14 cellular contexts compared by ENCODE assay signal in the genomic region with DNA sequence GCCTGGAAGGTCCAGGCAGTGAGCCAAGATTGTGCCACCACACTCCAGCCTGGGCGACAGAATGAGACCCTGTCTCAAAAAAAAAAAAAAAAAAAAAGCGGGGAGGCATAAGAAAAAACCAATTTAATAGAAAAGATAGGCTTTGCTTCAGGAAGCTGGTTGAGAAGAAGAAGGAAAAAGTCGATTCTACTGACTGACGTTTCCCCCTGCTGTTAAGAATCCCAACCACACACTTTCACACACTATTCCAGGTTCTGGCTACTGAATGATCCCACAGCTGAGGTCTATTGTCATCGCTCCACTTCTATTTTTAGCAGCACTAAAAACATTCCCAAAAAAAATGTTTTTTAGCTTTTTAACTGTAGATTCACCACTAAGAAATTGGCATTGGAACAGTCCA. TPM values are rescaled to one million over a fixed set of nuclear protein-coding genes. Genes with fewer than 3 reads are reported as not detected.
DNase-seq lines count a peak whose midpoint lies in the region; ATAC-seq and TF ChIP-seq lines count a peak whose summit lies in the region.
"Had no signal": no experiment of that assay in that cellular context is flagged by ENCODE, and none has a peak within 500 bp of the region (broad histone marks: within the 10 kb centered on the region; RNA-seq: fewer than 3 reads in every experiment).

No MANE protein-coding gene starts in this region.

- intact Hi-C loops in heart left ventricle (cut with DNase I) (loop anchor here in 1 of 10 donors (10.0 kb wide), 1 partner anchor 93 kb away; a partner anchor contains a TSS), left cardiac atrium (cut with DNase I) (no loop called here)

- peaks cover 35% of the 10 kb centered on the region for H3K36me3 ChIP-seq in cardiac muscle cell
- peaks cover 2 to 42% (median 39%) of the 10 kb centered on the region in 9 donors for H3K36me3 ChIP-seq in heart left ventricle
- peaks cover 40% of the 10 kb centered on the region for H3K36me3 ChIP-seq in SK-N-MC (ENCODE audit: insufficient read depth, low read length)
- H3K36me3 ChIP-seq: breast epithelium had no signal

- no peak overlapping the region for H3K4me3 ChIP-seq in cardiac muscle cell
- no peak overlapping the region for H3K4me3 ChIP-seq in heart left ventricle
- no peak overlapping the region for H3K4me3 ChIP-seq in SK-N-MC
- H3K4me3 ChIP-seq in fibroblast of mammary gland (ENCODE audit: control insufficient read depth, low read depth, low read length), result no peak overlapping the region
- H3K4me3 ChIP-seq: breast epithelium had no signal

- ATAC-seq in heart left ventricle (no peak), left cardiac atrium (no peak), HG03565 (IDR thresholded peaks at IDR 0.05; ENCODE audit: unreplicated experiment) (no peak)
- ATAC-seq: activated T-helper 17 cell treated with anti-CD3 and anti-CD28 coated beads, Interleukin-2, amount 50 U/mL, for 72 hours had no signal

- H3K27ac ChIP-seq in cardiac muscle cell, result no peak overlapping the region
- H3K27ac ChIP-seq in heart left ventricle, result no peak overlapping the region
- 0 out of 2 replicates have a peak overlapping the region, but pooled peaks have one; percentile 25 for H3K27ac ChIP-seq in SK-N-MC
- H3K27ac ChIP-seq: breast epithelium, KMS-11 had no signal

- H3K27me3 ChIP-seq in cardiac muscle cell (no peaks in the 10 kb centered on the region), heart left ventricle (no peaks in the 10 kb centered on the region)
- H3K27me3 ChIP-seq: breast epithelium had no signal

- DNase-seq in cardiac muscle cell (ENCODE audit: low read depth in 1 of 2, low spot score in 1 of 2), result peak; percentile 28 to 40
- no peak for DNase-seq in heart left ventricle
- DNase-seq in SK-N-MC (ENCODE audit: low read depth, low spot score), result no peak
- peak; percentile 46 for DNase-seq in fibroblast of mammary gland (ENCODE audit: low read depth)
- DNase-seq in HUDEP-2 (lab: John Stamatoyannopoulos, UW; ENCODE audit: unreplicated experiment in 76 of 76), result no peak
- DNase-seq in left cardiac atrium, result no peak
- DNase-seq in HT-29 (ENCODE audit: low spot score), result no peak
- DNase-seq: activated CD4-positive, alpha-beta T cell treated with anti-CD3 and anti-CD28 coated beads, Interleukin-2, amount 10 ng/mL, durations not matched to agents 24 days and 14 days; NCI-H2107; posterior cingulate gyrus had no signal

- 40 to 49% (median 42%) methylated on average over 5 of the region's 5 CpGs for WGBS in heart left ventricle, 4 donors

- no peaks in the 10 kb centered on the region for H3K4me1 ChIP-seq in cardiac muscle cell (ENCODE audit: low read depth)
- peaks cover 0 to 9% (median under 1%) of the 10 kb centered on the region in 12 donors for H3K4me1 ChIP-seq in heart left ventricle
- H3K4me1 ChIP-seq: breast epithelium had no signal

- H3K9ac ChIP-seq in SK-N-MC (ENCODE audit: insufficient read length), result no peak overlapping the region
- H3K9ac ChIP-seq: KMS-11 had no signal

- peak; percentile 26 for TF ChIP-seq CTCF in cardiac muscle cell (IDR thresholded peaks at IDR 0.05; ENCODE audit: low read depth, low read length)
- no peak for TF ChIP-seq CTCF in heart left ventricle (IDR thresholded peaks at IDR 0.05)
- peak; percentile 22 for TF ChIP-seq CTCF in fibroblast of mammary gland (conservative IDR thresholded peaks at IDR 0.05; ENCODE audit: control insufficient read depth, insufficient read depth, low read depth, low read length)

- no peak for TF ChIP-seq POLR2A in heart left ventricle (IDR thresholded peaks at IDR 0.05)

- H3K9me3 ChIP-seq in cardiac muscle cell (ENCODE audit: low read depth) (no peaks in the 10 kb centered on the region), heart left ventricle (no peaks in the 10 kb centered on the region), SK-N-MC (ENCODE audit: low read depth, low read length) (no peaks in the 10 kb centered on the region)
- H3K9me3 ChIP-seq: breast epithelium had no signal

RNA-seq across cellular contexts. Expression of a gene that starts 6.7 kb away (rescaled TPM):
- 32.3 and 34.9 TPM in 2 replicates for total RNA-seq in cardiac muscle cell
- 74.4 and 84.5 TPM in 2 replicates for polyA plus RNA-seq in cardiac muscle cell
- total RNA-seq in heart left ventricle, result 10 to 100 TPM; 18.6 to 26.2 (median 22.1) TPM
- polyA plus RNA-seq in heart left ventricle, result 10 to 100 TPM; 23.6 to 32.2 TPM
- 10 to 100 TPM; 21.7 to 24.0 TPM for total RNA-seq in left cardiac atrium
- 24.7 and 36.1 TPM in 2 replicates for total RNA-seq in HT-29 (2014; rRNA removed; shearing (Covaris generic))

RNA-seq across cellular contexts. Expression of a gene that starts 35.5 kb away (rescaled TPM):
- total RNA-seq in cardiac muscle cell, result 7.8 and 12.6 TPM in 2 replicates
- 8.4 and 9.9 TPM in 2 replicates for polyA plus RNA-seq in cardiac muscle cell
- 10 to 100 TPM in 5 of 9 donors, 1 to 10 TPM in 4; 6.0 to 15.5 (median 10.4) TPM for total RNA-seq in heart left ventricle
- polyA plus RNA-seq in heart left ventricle, result 1 to 10 TPM; 3.3 to 6.5 TPM
- 10 to 100 TPM in 1 of 2 donors, 1 to 10 TPM in 1; 9.4 to 16.0 TPM for total RNA-seq in left cardiac atrium
- total RNA-seq in HT-29 (2014; rRNA removed; shearing (Covaris generic)), result 33.0 and 33.5 TPM in 2 replicates

Comparison
In these comparisons a context has a peak if more than half of its experiments do, and no peak if none do; other contexts are left out.
1. DNase-seq: peak in cardiac muscle cell (2 of 2) and fibroblast of mammary gland (single experiment); none in heart left ventricle (0 of 5), SK-N-MC (single experiment), HUDEP-2 (0 of 76), left cardiac atrium (single experiment) and HT-29 (single experiment).
2. CTCF ChIP-seq: peak in cardiac muscle cell (single experiment) and fibroblast of mammary gland (single experiment); none in heart left ventricle (0 of 12).